17 cellular contexts compared by ENCODE assay signal in the genomic region with DNA sequence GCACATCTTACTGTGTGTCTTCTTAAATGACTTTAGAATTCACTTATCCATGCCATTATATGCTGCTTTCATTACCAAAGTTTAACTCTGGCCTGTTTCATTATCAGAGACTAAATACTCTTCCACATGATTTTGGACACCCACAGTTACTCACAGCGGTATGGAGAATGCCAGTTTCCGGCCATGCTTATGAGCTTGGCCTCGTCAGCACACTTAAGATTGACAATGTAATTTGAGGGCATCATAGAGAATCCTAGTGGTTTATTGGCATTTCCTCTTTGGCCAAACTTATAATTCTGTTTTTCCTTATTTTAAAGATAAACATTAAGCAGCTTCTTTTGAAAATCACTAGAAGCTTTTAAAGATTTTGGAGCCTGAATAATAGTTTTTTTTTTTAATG.
DNase-seq lines count a peak whose midpoint lies in the region; ATAC-seq, FAIRE-seq and TF ChIP-seq lines count a peak whose summit lies in the region.
"Had no signal": no experiment of that assay in that cellular context is flagged by ENCODE, and none has a peak within 500 bp of the region (broad histone marks: within the 10 kb centered on the region; RNA-seq: fewer than 3 reads in every experiment).

No MANE protein-coding gene starts in this region.

- H3K9ac ChIP-seq in MM.1S (ENCODE audit: low read length) = peak overlapping the region; percentile 4; the same call in 1 of the 2 replicates
- no peak overlapping the region for H3K9ac ChIP-seq in K562 (ENCODE audit: insufficient read depth in 1 of 2, low read depth in 2 of 2, low read length in 2 of 2)

- CTCF ChIA-PET in K562 (lab: Yijun Ruan, JAX; ENCODE audit: low intra/inter-chr PET ratio) = no interaction called here
- CTCF ChIA-PET in activated CD8-positive, alpha-beta memory T cell treated with anti-CD3 and anti-CD28 coated beads, Interleukin-2, amount 10 ng/mL, durations not matched to agents 7 days and 5 days (lab: Charles Lee) = no interaction called here

- no peaks in the 10 kb centered on the region for H3K79me2 ChIP-seq in MM.1S (ENCODE audit: low read length)
- H3K79me2 ChIP-seq in K562 (ENCODE audit: control insufficient read depth, insufficient read depth, low read length) = no peaks in the 10 kb centered on the region
- no peaks in the 10 kb centered on the region for H3K79me2 ChIP-seq in osteoblast (ENCODE audit: insufficient read depth, low read length)

- WGBS in K562 (ENCODE audit: insufficient coverage, low coverage, missing lambda C conversion rate) = 94% methylated on average over 3 of the region's 3 CpGs
- 83% methylated on average over 3 of the region's 3 CpGs for WGBS in right cardiac atrium

- H4K20me1 ChIP-seq in MM.1S (ENCODE audit: insufficient read depth, low read length) = no peaks in the 10 kb centered on the region
- no peaks in the 10 kb centered on the region for H4K20me1 ChIP-seq in K562 (replicated peaks; ENCODE audit: control insufficient read depth, insufficient read depth, low read length)
- no peaks in the 10 kb centered on the region for H4K20me1 ChIP-seq in osteoblast (ENCODE audit: insufficient read depth, low read length)

- no TSS peak for BruUV-seq in K562 (replicated peaks; lab: Mats Ljungman, UMichigan)

- TF ChIP-seq CTCF in MM.1S (IDR thresholded peaks at IDR 0.05; ENCODE audit: low read length) (no peak), K562 (IDR thresholded peaks at IDR 0.05 in 2 of 3, conservative IDR thresholded peaks at IDR 0.05 in 1 of 3; ENCODE audit: insufficient read depth in 2 of 3, low read depth in 1 of 3, low read length in 3 of 3) (no peak), osteoblast (IDR thresholded peaks at IDR 0.05; ENCODE audit: extremely low read depth, low read depth, low read length) (no peak)

- FAIRE-seq in K562 (lab: Jason Lieb, UNC) (no peak), GM12891 (lab: Jason Lieb, UNC) (no peak)
- FAIRE-seq: D721Med had no signal

- DNase-seq in MM.1S (peak; percentile 80), K562 (ENCODE audit: extremely low read depth in 1 of 4, low spot score in 3 of 4) (no peak), osteoblast (ENCODE audit: insufficient read length, low spot score, missing footprints) (no peak), right cardiac atrium (no peak), GM12891 (ENCODE audit: insufficient read length, low spot score) (no peak)
- no peak for DNase-seq in activated CD8-positive, alpha-beta memory T cell treated with anti-CD3 and anti-CD28 coated beads, Interleukin-2, amount 10 ng/mL, durations not matched to agents 7 days and 5 days
- DNase-seq: BE2C; CD8-positive, alpha-beta memory T cell; DMS79; H7; NCI-H1105; NCI-H1694; NCI-H2227 treated with DMSO at 0.1 percent for 48 hours; NCI-H524; PC-9 had no signal

- H3K9me2 ChIP-seq in MM.1S (replicated peaks; ENCODE audit: insufficient read depth, low read length) = no peaks in the 10 kb centered on the region

- H3K27ac ChIP-seq in MM.1S (ENCODE audit: low read length) = peak overlapping the region; percentile 74; the same call in 1 of the 2 replicates
- H3K27ac ChIP-seq in K562 (ENCODE audit: extremely low read depth, low read depth, low read length) = no peak overlapping the region
- H3K27ac ChIP-seq in osteoblast (ENCODE audit: low read depth, low read length) = peak overlapping the region; percentile 86
- H3K27ac ChIP-seq in right cardiac atrium (ENCODE audit: low read length) = no peak overlapping the region
- H3K27ac ChIP-seq: PC-9 had no signal

- no peaks in the 10 kb centered on the region for H3K9me1 ChIP-seq in K562 (ENCODE audit: control insufficient read depth, insufficient read depth, low read length)

- intact Hi-C loops in K562 (cut with micrococcal nuclease) (no loop called here), right cardiac atrium (cut with DNase I) (no loop called here)

- peaks cover 9% of the 10 kb centered on the region for H3K36me3 Mint-ChIP-seq in activated CD8-positive, alpha-beta memory T cell treated with anti-CD3 and anti-CD28 coated beads, Interleukin-2, amount 10 ng/mL, durations not matched to agents 7 days and 5 days

- no peak for TF ChIP-seq RAD21 in K562 (CRISPR knock-in tag; conservative IDR thresholded peaks at IDR 0.05 in 1 of 2, IDR thresholded peaks at IDR 0.05 in 1 of 2)

- no peaks in the 10 kb centered on the region for H3K27me3 Mint-ChIP-seq in activated CD8-positive, alpha-beta memory T cell treated with anti-CD3 and anti-CD28 coated beads, Interleukin-2, amount 10 ng/mL, durations not matched to agents 7 days and 5 days

- POLR2A ChIA-PET in K562 (lab: Yijun Ruan, JAX) = no interaction called here

- H3K4me3 ChIP-seq in MM.1S (ENCODE audit: low read length) (no peak overlapping the region), K562 (no peak overlapping the region), osteoblast (ENCODE audit: insufficient read depth, low read length) (no peak overlapping the region), right cardiac atrium (ENCODE audit: low read length) (no peak overlapping the region)
- H3K4me3 ChIP-seq: PC-9 had no signal

- H3K36me3 ChIP-seq in MM.1S (replicated peaks; ENCODE audit: insufficient read depth, low read length) (no peaks in the 10 kb centered on the region), K562 (ENCODE audit: control insufficient read depth, insufficient read depth, low read length) (no peaks in the 10 kb centered on the region), osteoblast (ENCODE audit: insufficient read depth, low read length) (no peaks in the 10 kb centered on the region)
- H3K36me3 ChIP-seq: BE2C had no signal

- H3K4me2 ChIP-seq in MM.1S (ENCODE audit: low read depth, low read length) = peak overlapping the region; percentile 28
- no peak overlapping the region for H3K4me2 ChIP-seq in K562 (ENCODE audit: insufficient read depth, low read length)
- H3K4me2 ChIP-seq in osteoblast (ENCODE audit: insufficient read depth, low read length) = peak overlapping the region; percentile 32
- H3K4me2 ChIP-seq: PC-9 had no signal

- TF ChIP-seq POLR2A in K562 (conservative IDR thresholded peaks at IDR 0.05) (no peak), GM12891 (IDR thresholded peaks at IDR 0.05; ENCODE audit: low read depth, low read length) (no peak)

- H3K27me3 ChIP-seq in MM.1S (replicated peaks; ENCODE audit: insufficient read depth, low read length) (no peaks in the 10 kb centered on the region), K562 (ENCODE audit: control insufficient read depth in 2 of 2, insufficient read depth in 2 of 2, low read length in 2 of 2) (no peaks in the 10 kb centered on the region), osteoblast (ENCODE audit: insufficient read depth, low read length) (no peaks in the 10 kb centered on the region), right cardiac atrium (ENCODE audit: control insufficient read depth, insufficient read depth) (no peaks in the 10 kb centered on the region)
- H3K27me3 ChIP-seq: BE2C had no signal

- no peak overlapping the region for H2AFZ ChIP-seq in MM.1S (ENCODE audit: low read length)
- peak overlapping the region; percentile 89; the same call in 1 of the 2 replicates for H2AFZ ChIP-seq in K562 (ENCODE audit: low read depth, low read length)
- H2AFZ ChIP-seq in osteoblast (ENCODE audit: low read length) = peak overlapping the region; percentile 49
- H2AFZ ChIP-seq: PC-9 had no signal

- H3K9me3 ChIP-seq in MM.1S (replicated peaks; ENCODE audit: insufficient read depth, low read length) (no peaks in the 10 kb centered on the region), K562 (replicated peaks; ENCODE audit: control insufficient read depth, insufficient read depth, low read depth, low read length) (no peaks in the 10 kb centered on the region), osteoblast (ENCODE audit: low read depth, low read length) (no peaks in the 10 kb centered on the region), right cardiac atrium (ENCODE audit: control insufficient read depth, low read length) (no peaks in the 10 kb centered on the region)
- H3K9me3 ChIP-seq: BE2C had no signal

- H3K27ac Mint-ChIP-seq in activated CD8-positive, alpha-beta memory T cell treated with anti-CD3 and anti-CD28 coated beads, Interleukin-2, amount 10 ng/mL, durations not matched to agents 7 days and 5 days = no peak overlapping the region
- H3K27ac Mint-ChIP-seq: CD8-positive, alpha-beta memory T cell had no signal

- peaks cover 20% of the 10 kb centered on the region for H3F3A ChIP-seq in MM.1S (ENCODE audit: insufficient read depth, low read length)

- no peak for ATAC-seq in K562
- no peak for ATAC-seq in HG03045 (IDR thresholded peaks at IDR 0.05; ENCODE audit: unreplicated experiment)
- ATAC-seq in activated CD8-positive, alpha-beta memory T cell treated with anti-CD3 and anti-CD28 coated beads, Interleukin-2, amount 10 ng/mL, durations not matched to agents 7 days and 5 days = no peak
- ATAC-seq in right cardiac atrium = no peak

- no peaks in the 10 kb centered on the region for H3K9me3 Mint-ChIP-seq in activated CD8-positive, alpha-beta memory T cell treated with anti-CD3 and anti-CD28 coated beads, Interleukin-2, amount 10 ng/mL, durations not matched to agents 7 days and 5 days (ENCODE audit: low read depth)
- H3K9me3 Mint-ChIP-seq: CD8-positive, alpha-beta memory T cell had no signal

- H3K4me1 ChIP-seq in MM.1S (ENCODE audit: low read length) (peaks cover 54% of the 10 kb centered on the region), K562 (replicated peaks in 1 of 2; ENCODE audit: control insufficient read depth in 2 of 2, insufficient read depth in 2 of 2, low read length in 2 of 2) (peaks cover 4 to 13% of the 10 kb centered on the region in 2 experiments; a peak in 4 of 5 replicates), osteoblast (ENCODE audit: insufficient read depth, low read length) (peaks cover 24% of the 10 kb centered on the region), right cardiac atrium (ENCODE audit: control insufficient read depth, insufficient read depth, low read length) (no peaks in the 10 kb centered on the region)
- H3K4me1 ChIP-seq: BE2C had no signal

- in situ Hi-C loops in K562 (cut with MboI) = no loop called here

- TF ChIP-seq EP300 in K562 (IDR thresholded peaks at IDR 0.05; ENCODE audit: low read length) = no peak

- H3K4me3 Mint-ChIP-seq in activated CD8-positive, alpha-beta memory T cell treated with anti-CD3 and anti-CD28 coated beads, Interleukin-2, amount 10 ng/mL, durations not matched to agents 7 days and 5 days = no peak overlapping the region
- H3K4me3 Mint-ChIP-seq: CD8-positive, alpha-beta memory T cell had no signal

- peaks cover 8% of the 10 kb centered on the region for H3K4me1 Mint-ChIP-seq in activated CD8-positive, alpha-beta memory T cell treated with anti-CD3 and anti-CD28 coated beads, Interleukin-2, amount 10 ng/mL, durations not matched to agents 7 days and 5 days

TF ChIP-seq in K562, 482 proteins besides CTCF, POLR2A, EP300 and RAD21 (continues in another document):
- TF ChIP-seq NCOR1 (IDR thresholded peaks at IDR 0.05) (no peak), POLR2B (IDR thresholded peaks at IDR 0.05; ENCODE audit: low read depth, partially characterized antibody) (no peak), TEAD1 (CRISPR knock-in tag; IDR thresholded peaks at IDR 0.05) (no peak), NFE2L1 (tag; IDR thresholded peaks at IDR 0.05; ENCODE audit: borderline replicate concordance, low read depth) (no peak)

TF ChIP-seq in GM12891, 5 proteins besides CTCF, POLR2A, EP300 and RAD21 (continues in another document):
- no peak for TF ChIP-seq SPI1 (IDR thresholded peaks at IDR 0.05; ENCODE audit: low read depth, low read length)
- no peak for TF ChIP-seq POLR2AphosphoS5 (IDR thresholded peaks at IDR 0.05; ENCODE audit: low read depth, low read length)
- TF ChIP-seq TAF1 (IDR thresholded peaks at IDR 0.05; ENCODE audit: low read depth, low read length) = no peak

Comparison
In these comparisons a context has a peak if more than half of its experiments do, and no peak if none do; other contexts are left out.
1. H3K27ac ChIP-seq: peak in MM.1S (single experiment) and osteoblast (single experiment); none in K562 (single experiment) and right cardiac atrium (single experiment).